In the genomic region with DNA sequence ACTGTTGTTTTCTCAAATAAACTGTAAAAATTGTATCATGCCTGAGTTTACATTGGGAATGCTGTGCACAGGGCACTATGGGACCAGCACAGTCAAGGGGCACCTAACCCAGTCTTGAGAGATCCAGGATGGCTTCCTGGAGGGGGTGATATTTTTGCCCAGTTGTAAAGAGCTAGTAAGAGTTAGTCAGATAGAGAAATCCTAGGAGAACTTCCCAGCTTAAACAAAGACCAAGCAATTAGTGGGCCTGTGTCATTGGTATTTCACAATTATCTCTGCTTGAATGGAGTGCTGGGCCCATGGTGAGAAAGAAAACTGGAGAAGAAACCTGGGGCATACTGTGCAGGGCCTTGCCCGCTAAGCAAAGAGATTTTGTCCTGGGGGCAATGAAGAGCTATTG, we compare ENCODE assay signal across 1 cellular context.
TF ChIP-seq lines count a peak whose summit lies in the region.

No MANE protein-coding gene starts in this region.

TF ChIP-seq in K562, 482 proteins besides CTCF, POLR2A, EP300 and RAD21:
- TF ChIP-seq ADNP (tag; IDR thresholded peaks at IDR 0.05) (no peak), ZFP36 (IDR thresholded peaks at IDR 0.05; ENCODE audit: low read depth, low read length, partially characterized antibody) (peak; percentile 55), HDAC6 (IDR thresholded peaks at IDR 0.05; ENCODE audit: low read depth, low read length) (no peak), TEAD1 (CRISPR knock-in tag; IDR thresholded peaks at IDR 0.05) (no peak), SMARCE1 (IDR thresholded peaks at IDR 0.05) (no peak), ARNT (IDR thresholded peaks at IDR 0.05) (no peak), NBN (IDR thresholded peaks at IDR 0.05; ENCODE audit: low read depth) (no peak), TOE1 (IDR thresholded peaks at IDR 0.05; ENCODE audit: borderline replicate concordance) (no peak), TOE1 (CRISPR knock-in tag; IDR thresholded peaks at IDR 0.05; ENCODE audit: borderline replicate concordance, low read depth) (no peak)
- TF ChIP-seq, protein P1, sequence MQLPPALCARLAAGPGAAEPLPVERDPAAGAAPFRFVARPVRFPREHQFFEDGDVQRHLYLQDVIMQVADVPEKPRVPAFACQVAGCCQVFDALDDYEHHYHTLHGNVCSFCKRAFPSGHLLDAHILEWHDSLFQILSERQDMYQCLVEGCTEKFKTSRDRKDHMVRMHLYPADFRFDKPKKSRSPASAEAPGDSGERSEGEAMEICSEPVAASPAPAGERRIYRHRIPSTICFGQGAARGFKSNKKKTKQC (CRISPR knock-in tag; IDR thresholded peaks at IDR 0.05): no peak
